In genomic region chr4:15232725-15233597, GRCh38 we compare ENCODE assay signal across 8 cellular contexts.
DNase-seq lines count a peak whose midpoint lies in the region; ATAC-seq and FAIRE-seq lines count a peak whose summit lies in the region.

No MANE protein-coding gene starts in this region.

- no peaks in the 10 kb centered on the region for H3K9me3 Mint-ChIP-seq in activated T-cell treated with anti-CD3 and anti-CD28 coated beads, Interleukin-2, amount 50 U/mL, for 72 hours
- no peaks in the 10 kb centered on the region for H3K9me3 Mint-ChIP-seq in stimulated activated naive B cell treated with anti-CD40 and anti-IgM and Interleukin-4, amounts not matched to agents 10 μg/mL and 1 μg/mL and 100 μg/mL, for 72 hours

- intact Hi-C loops in left cardiac atrium (cut with DNase I) = no loop called here

- peak; percentile 38 to 40 for ATAC-seq in activated T-cell treated with anti-CD3 and anti-CD28 coated beads, Interleukin-2, amount 50 U/mL, for 72 hours (replicated peaks in 1 of 2)
- ATAC-seq in left cardiac atrium = peak; percentile 9 to 23
- peak; percentile 7 to 28 for ATAC-seq in stimulated activated naive B cell treated with anti-CD40 and anti-IgM and Interleukin-4, amounts not matched to agents 10 μg/mL and 1 μg/mL and 100 μg/mL, for 72 hours (replicated peaks)
- ATAC-seq in HG03342 (IDR thresholded peaks at IDR 0.05; ENCODE audit: unreplicated experiment) = no peak

- DNase-seq in Ammon's horn (ENCODE audit: low spot score) = peak; percentile 49
- DNase-seq in HCEC 1CT = peak; percentile 70
- peak; percentile 4 to 6 for DNase-seq in activated T-cell treated with anti-CD3 and anti-CD28 coated beads, Interleukin-2, amount 50 U/mL, for 72 hours
- no peak for DNase-seq in left cardiac atrium
- DNase-seq in stimulated activated naive B cell treated with anti-CD40 and anti-IgM and Interleukin-4, amounts not matched to agents 10 μg/mL and 1 μg/mL and 100 μg/mL, for 72 hours = no peak
- no peak for DNase-seq in RCC 7860 (ENCODE audit: low spot score)
- DNase-seq in NCI-H1048 (lab: John Stamatoyannopoulos, UW) = no peak

- H3K4me1 Mint-ChIP-seq in activated T-cell treated with anti-CD3 and anti-CD28 coated beads, Interleukin-2, amount 50 U/mL, for 72 hours (ENCODE audit: low read depth) = peaks cover 25% of the 10 kb centered on the region
- peaks cover 18 to 27% of the 10 kb centered on the region in 2 donors for H3K4me1 Mint-ChIP-seq in stimulated activated naive B cell treated with anti-CD40 and anti-IgM and Interleukin-4, amounts not matched to agents 10 μg/mL and 1 μg/mL and 100 μg/mL, for 72 hours

- H3K36me3 Mint-ChIP-seq in activated T-cell treated with anti-CD3 and anti-CD28 coated beads, Interleukin-2, amount 50 U/mL, for 72 hours (ENCODE audit: insufficient read depth in 2 of 2) = no peaks in the 10 kb centered on the region
- H3K36me3 Mint-ChIP-seq in stimulated activated naive B cell treated with anti-CD40 and anti-IgM and Interleukin-4, amounts not matched to agents 10 μg/mL and 1 μg/mL and 100 μg/mL, for 72 hours = no peaks in the 10 kb centered on the region

- peak overlapping the region; percentile 59 for H3K27ac Mint-ChIP-seq in activated T-cell treated with anti-CD3 and anti-CD28 coated beads, Interleukin-2, amount 50 U/mL, for 72 hours
- peak overlapping the region; percentile 60 for H3K27ac Mint-ChIP-seq in stimulated activated naive B cell treated with anti-CD40 and anti-IgM and Interleukin-4, amounts not matched to agents 10 μg/mL and 1 μg/mL and 100 μg/mL, for 72 hours

- FAIRE-seq in RCC 7860 (lab: Jason Lieb, UNC) = no peak

- no peaks in the 10 kb centered on the region for H3K27me3 Mint-ChIP-seq in activated T-cell treated with anti-CD3 and anti-CD28 coated beads, Interleukin-2, amount 50 U/mL, for 72 hours (ENCODE audit: low read depth)
- no peaks in the 10 kb centered on the region for H3K27me3 Mint-ChIP-seq in stimulated activated naive B cell treated with anti-CD40 and anti-IgM and Interleukin-4, amounts not matched to agents 10 μg/mL and 1 μg/mL and 100 μg/mL, for 72 hours

- H3K4me3 Mint-ChIP-seq in activated T-cell treated with anti-CD3 and anti-CD28 coated beads, Interleukin-2, amount 50 U/mL, for 72 hours = peak overlapping the region; percentile 68 to 70
- peak overlapping the region; percentile 48 to 74 for H3K4me3 Mint-ChIP-seq in stimulated activated naive B cell treated with anti-CD40 and anti-IgM and Interleukin-4, amounts not matched to agents 10 μg/mL and 1 μg/mL and 100 μg/mL, for 72 hours

Comparison
In these comparisons a context has a peak if more than half of its experiments do, and no peak if none do; other contexts are left out.
1. DNase-seq: peak in Ammon's horn (single experiment), HCEC 1CT (single experiment) and activated T-cell treated with anti-CD3 and anti-CD28 coated beads, Interleukin-2, amount 50 U/mL, for 72 hours (2 of 2); none in left cardiac atrium (single experiment), stimulated activated naive B cell treated with anti-CD40 and anti-IgM and Interleukin-4, amounts not matched to agents 10 μg/mL and 1 μg/mL and 100 μg/mL, for 72 hours (single experiment), RCC 7860 (single experiment) and NCI-H1048 (single experiment).